8 cellular contexts compared by ENCODE assay signal in the genomic region with DNA sequence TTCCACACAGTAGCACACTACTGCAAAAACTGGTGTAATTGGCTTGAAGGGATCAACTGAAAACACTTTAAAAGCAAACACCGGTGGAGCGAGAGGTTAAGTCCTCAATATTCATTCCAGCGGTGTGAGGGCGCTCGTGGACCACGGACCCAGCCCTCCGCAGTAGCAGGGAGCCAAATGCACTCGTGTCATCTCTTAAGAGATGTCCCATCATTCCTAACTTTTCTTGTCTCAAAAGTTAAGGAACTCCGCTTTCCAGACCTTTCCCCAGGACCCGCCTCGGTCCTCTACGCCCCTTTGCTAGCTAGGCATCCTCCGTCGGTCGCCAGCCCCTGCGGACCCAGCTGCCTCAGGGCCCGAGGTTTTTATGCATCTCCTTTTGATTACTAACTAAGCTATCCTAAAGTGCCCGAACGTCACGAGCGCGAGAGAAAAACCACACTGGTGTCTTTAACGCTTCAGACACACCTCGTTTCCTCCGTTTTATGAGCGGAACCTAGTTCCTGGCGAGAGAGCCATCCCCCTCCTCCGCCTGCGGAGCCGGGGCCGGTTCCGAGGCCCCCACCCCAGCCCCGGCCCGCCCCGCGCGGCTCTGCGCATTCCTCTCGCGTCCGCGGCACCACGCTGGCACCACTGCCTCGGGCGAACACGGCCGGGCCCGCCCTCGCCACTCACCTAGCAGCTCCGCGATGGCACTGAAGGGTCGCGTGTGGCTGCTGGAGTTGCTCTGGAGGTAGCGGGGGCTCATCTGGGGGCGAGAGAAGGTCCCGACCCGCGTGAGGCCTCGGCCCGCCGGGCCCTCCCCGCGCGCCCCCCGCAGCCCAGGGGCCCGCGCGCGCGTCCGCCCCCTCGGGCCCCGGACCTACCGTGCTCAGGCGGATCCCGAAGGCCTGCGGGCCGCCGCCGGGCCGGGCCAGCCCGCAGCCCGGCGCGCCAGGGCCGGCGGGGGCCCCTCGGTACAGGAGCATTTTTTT. TPM values are rescaled to one million over a fixed set of nuclear protein-coding genes. Genes with fewer than 3 reads are reported as not detected.
DNase-seq lines count a peak whose midpoint lies in the region; ATAC-seq, FAIRE-seq and TF ChIP-seq lines count a peak whose summit lies in the region.

No MANE protein-coding gene starts in this region.

- FAIRE-seq in kidney (lab: Jason Lieb, UNC): no peak

- H3K4me3 ChIP-seq in GM08714 (ENCODE audit: low read length) (peak overlapping the region; percentile 57), HFF-Myc (replicated peaks; ENCODE audit: low read depth, low read length) (peak overlapping the region; percentile 53), kidney (ENCODE audit: low read length in 2 of 2) (peak overlapping the region; percentile 71 to 72)

- H3K36me3 ChIP-seq in kidney (ENCODE audit: control insufficient read depth in 1 of 2, insufficient read depth in 2 of 2, low read length in 2 of 2): no peaks in the 10 kb centered on the region

- peaks cover 0 to 3% of the 10 kb centered on the region in 2 donors for H3K4me1 ChIP-seq in kidney (ENCODE audit: control insufficient read depth in 1 of 2, insufficient read depth in 1 of 2, low read depth in 1 of 2, low read length in 2 of 2)

- no peak overlapping the region for H3K27ac Mint-ChIP-seq in WTC11
- peak overlapping the region; percentile 60 for H3K27ac Mint-ChIP-seq in central memory CD8-positive, alpha-beta T cell (ENCODE audit: low read depth)

- DNase-seq in HFF-Myc (ENCODE audit: extremely low read depth, low read depth): peak; percentile 17
- DNase-seq in NCI-H1694 (lab: John Stamatoyannopoulos, UW): peak; percentile 21
- DNase-seq in WTC11 (ENCODE audit: low spot score): peak; percentile 25
- DNase-seq in central memory CD8-positive, alpha-beta T cell (ENCODE audit: low spot score in 2 of 2): peak; percentile 13
- no peak for DNase-seq in kidney
- peak; percentile 8 to 24 (median 22) for DNase-seq in stimulated activated CD4-positive, alpha-beta T cell treated with anti-CD3 and anti-CD28 coated beads, Interleukin-12 subunit alpha, Interleukin-12 subunit beta, amount 100 ng/mL, for 48 hours (ENCODE audit: low read depth in 2 of 3, low spot score in 1 of 3)

- H3K4me1 Mint-ChIP-seq in WTC11: peaks cover 9% of the 10 kb centered on the region
- H3K4me1 Mint-ChIP-seq in central memory CD8-positive, alpha-beta T cell: peaks cover 12% of the 10 kb centered on the region

- POLR2A ChIA-PET in WTC11 (lab: Charles Lee): no interaction called here

- peaks cover 14% of the 10 kb centered on the region for H3K36me3 Mint-ChIP-seq in WTC11
- H3K36me3 Mint-ChIP-seq in central memory CD8-positive, alpha-beta T cell (ENCODE audit: insufficient read depth): peaks cover 4% of the 10 kb centered on the region

- ATAC-seq in WTC11: peak; percentile 49
- peak; percentile 71 for ATAC-seq in central memory CD8-positive, alpha-beta T cell (replicated peaks; ENCODE audit: extremely low read depth, poor library complexity, severe bottlenecking)
- ATAC-seq in GM18873 (IDR thresholded peaks at IDR 0.05; ENCODE audit: low FRiP score, unreplicated experiment): no peak

- peak; percentile 34 for TF ChIP-seq CTCF in HFF-Myc (IDR thresholded peaks at IDR 0.05; ENCODE audit: low read depth, low read length, missing control alignments)
- TF ChIP-seq CTCF in WTC11 (IDR thresholded peaks at IDR 0.05): no peak
- peak; percentile 34 for TF ChIP-seq CTCF in kidney (IDR thresholded peaks at IDR 0.05; ENCODE audit: borderline replicate concordance, extremely low read depth, insufficient read depth)

- H3K9ac ChIP-seq in kidney (ENCODE audit: low read length in 2 of 2): peak overlapping the region in 1 of 2 donors; percentile 19

- peaks cover 2% of the 10 kb centered on the region; the same call in 1 of the 2 replicates for H3K27me3 Mint-ChIP-seq in WTC11 (ENCODE audit: low read depth)
- no peaks in the 10 kb centered on the region for H3K27me3 Mint-ChIP-seq in central memory CD8-positive, alpha-beta T cell

- peak overlapping the region; percentile 76 for H3K4me3 Mint-ChIP-seq in WTC11
- peak overlapping the region; percentile 75 for H3K4me3 Mint-ChIP-seq in central memory CD8-positive, alpha-beta T cell

- H3K27ac ChIP-seq in kidney (ENCODE audit: low read depth in 2 of 2, low read length in 2 of 2): peak overlapping the region in 1 of 2 donors; percentile 17

- H3K9me3 Mint-ChIP-seq in WTC11: peaks cover 6% of the 10 kb centered on the region
- H3K9me3 Mint-ChIP-seq in central memory CD8-positive, alpha-beta T cell: no peaks in the 10 kb centered on the region

- intact Hi-C loops in kidney (cut with DNase I): no loop called here

- H3K9me3 ChIP-seq in kidney (ENCODE audit: control insufficient read depth in 1 of 2, low read length in 2 of 2): no peaks in the 10 kb centered on the region

- CTCF ChIA-PET in WTC11 (lab: Charles Lee): interaction anchor here (0.6 to 1.4 kb wide), 7 partner anchors 26 to 655 kb away, joined by 3 to 6 read pairs (median 3); no protein-coding TSS in a partner anchor

TF ChIP-seq in WTC11, 78 proteins besides CTCF, POLR2A, EP300 and RAD21 (continues in another document):
- TF ChIP-seq, protein P1, sequence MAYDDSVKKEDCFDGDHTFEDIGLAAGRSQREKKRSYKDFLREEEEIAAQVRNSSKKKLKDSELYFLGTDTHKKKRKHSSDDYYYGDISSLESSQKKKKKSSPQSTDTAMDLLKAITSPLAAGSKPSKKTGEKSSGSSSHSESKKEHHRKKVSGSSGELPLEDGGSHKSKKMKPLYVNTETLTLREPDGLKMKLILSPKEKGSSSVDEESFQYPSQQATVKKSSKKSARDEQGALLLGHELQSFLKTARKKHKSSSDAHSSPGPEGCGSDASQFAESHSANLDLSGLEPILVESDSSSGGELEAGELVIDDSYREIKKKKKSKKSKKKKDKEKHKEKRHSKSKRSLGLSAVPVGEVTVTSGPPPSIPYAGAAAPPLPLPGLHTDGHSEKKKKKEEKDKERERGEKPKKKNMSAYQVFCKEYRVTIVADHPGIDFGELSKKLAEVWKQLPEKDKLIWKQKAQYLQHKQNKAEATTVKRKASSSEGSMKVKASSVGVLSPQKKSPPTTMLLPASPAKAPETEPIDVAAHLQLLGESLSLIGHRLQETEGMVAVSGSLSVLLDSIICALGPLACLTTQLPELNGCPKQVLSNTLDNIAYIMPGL (CRISPR knock-in tag; IDR thresholded peaks at IDR 0.05): no peak
- TF ChIP-seq E2F1 (CRISPR knock-in tag; IDR thresholded peaks at IDR 0.05) (no peak), ATF6 (CRISPR knock-in tag; IDR thresholded peaks at IDR 0.05) (no peak), ZNF232 (CRISPR knock-in tag; IDR thresholded peaks at IDR 0.05) (no peak), ATF3 (CRISPR knock-in tag; conservative IDR thresholded peaks at IDR 0.05) (no peak), PRRX2 (CRISPR knock-in tag; IDR thresholded peaks at IDR 0.05) (no peak), ZNF317 (CRISPR knock-in tag; IDR thresholded peaks at IDR 0.05; ENCODE audit: borderline replicate concordance, low read depth) (no peak), FOXJ3 (CRISPR knock-in tag; IDR thresholded peaks at IDR 0.05; ENCODE audit: borderline replicate concordance) (no peak)
- TF ChIP-seq, protein P2, sequence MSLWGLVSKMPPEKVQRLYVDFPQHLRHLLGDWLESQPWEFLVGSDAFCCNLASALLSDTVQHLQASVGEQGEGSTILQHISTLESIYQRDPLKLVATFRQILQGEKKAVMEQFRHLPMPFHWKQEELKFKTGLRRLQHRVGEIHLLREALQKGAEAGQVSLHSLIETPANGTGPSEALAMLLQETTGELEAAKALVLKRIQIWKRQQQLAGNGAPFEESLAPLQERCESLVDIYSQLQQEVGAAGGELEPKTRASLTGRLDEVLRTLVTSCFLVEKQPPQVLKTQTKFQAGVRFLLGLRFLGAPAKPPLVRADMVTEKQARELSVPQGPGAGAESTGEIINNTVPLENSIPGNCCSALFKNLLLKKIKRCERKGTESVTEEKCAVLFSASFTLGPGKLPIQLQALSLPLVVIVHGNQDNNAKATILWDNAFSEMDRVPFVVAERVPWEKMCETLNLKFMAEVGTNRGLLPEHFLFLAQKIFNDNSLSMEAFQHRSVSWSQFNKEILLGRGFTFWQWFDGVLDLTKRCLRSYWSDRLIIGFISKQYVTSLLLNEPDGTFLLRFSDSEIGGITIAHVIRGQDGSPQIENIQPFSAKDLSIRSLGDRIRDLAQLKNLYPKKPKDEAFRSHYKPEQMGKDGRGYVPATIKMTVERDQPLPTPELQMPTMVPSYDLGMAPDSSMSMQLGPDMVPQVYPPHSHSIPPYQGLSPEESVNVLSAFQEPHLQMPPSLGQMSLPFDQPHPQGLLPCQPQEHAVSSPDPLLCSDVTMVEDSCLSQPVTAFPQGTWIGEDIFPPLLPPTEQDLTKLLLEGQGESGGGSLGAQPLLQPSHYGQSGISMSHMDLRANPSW (CRISPR knock-in tag; conservative IDR thresholded peaks at IDR 0.05; ENCODE audit: low read depth): no peak

RNA-seq across cellular contexts. Expression of gene MORC4, which starts 0.7 kb away (rescaled TPM):
- total RNA-seq in WTC11 (2021) (2.8 to 4.6 TPM (median 3.0 TPM) in 3 replicates), kidney (12.6 TPM)
- polyA plus RNA-seq in kidney (ENCODE audit: insufficient read depth, low read depth, low replicate concordance): 8.2 TPM
